Comparison of ENCODE assay signal across 8 cellular contexts in genomic region chr1:26692793-26693490, GRCh38. TPM values are rescaled to one million over a fixed set of nuclear protein-coding genes. Genes with fewer than 3 reads are reported as not detected.
DNase-seq lines count a peak whose midpoint lies in the region; ATAC-seq and TF ChIP-seq lines count a peak whose summit lies in the region.

No MANE protein-coding gene starts in this region.

- CTCF ChIA-PET in SK-N-SH (lab: Yijun Ruan, JAX): interaction anchor here (0.6 to 5.3 kb wide), 13 partner anchors 9 to 221 kb away, joined by 3 to 51 read pairs (median 3); partner anchors contain the start of genes HMGN2 and PIGV

- H3K36me3 ChIP-seq in SK-N-SH (replicated peaks in 1 of 2; ENCODE audit: control insufficient read depth in 1 of 2, insufficient read depth in 2 of 2, low read length in 1 of 2) (no peaks in the 10 kb centered on the region), neutrophil (no peaks in the 10 kb centered on the region), subcutaneous abdominal adipose tissue (ENCODE audit: control insufficient read depth in 5 of 5, insufficient read depth in 5 of 5, low read length in 5 of 5) (no peaks in the 10 kb centered on the region)

- H3K9me3 ChIP-seq in SK-N-SH (no peaks in the 10 kb centered on the region), neutrophil (no peaks in the 10 kb centered on the region), subcutaneous abdominal adipose tissue (ENCODE audit: control insufficient read depth in 5 of 5, low read length in 5 of 5) (no peaks in the 10 kb centered on the region)

- H3K9me3 Mint-ChIP-seq in activated naive CD4-positive, alpha-beta T cell treated with anti-CD3 and anti-CD28 coated beads, Interleukin-2, amount 50 U/mL, for 24 hours: no peaks in the 10 kb centered on the region

- TF ChIP-seq EP300 in SK-N-SH (IDR thresholded peaks at IDR 0.05; ENCODE audit: borderline replicate concordance in 1 of 2, low read depth in 1 of 2, low read length in 1 of 2): peak; percentile 52 to 67; a peak in 3 of 4 replicates

- TF ChIP-seq RAD21 in SK-N-SH (IDR thresholded peaks at IDR 0.05; ENCODE audit: low read length): peak; percentile 27; the same call in 1 of the 2 replicates

- peaks cover 29% of the 10 kb centered on the region for H3F3A ChIP-seq in SK-N-SH (replicated peaks; ENCODE audit: insufficient read depth)

- no peaks in the 10 kb centered on the region for H3K9me2 ChIP-seq in SK-N-SH

- H3K36me3 Mint-ChIP-seq in activated naive CD4-positive, alpha-beta T cell treated with anti-CD3 and anti-CD28 coated beads, Interleukin-2, amount 50 U/mL, for 24 hours: no peaks in the 10 kb centered on the region

- peaks cover 34% of the 10 kb centered on the region for H3K79me2 ChIP-seq in SK-N-SH (ENCODE audit: insufficient read depth)

- peaks cover 36% of the 10 kb centered on the region for H3K4me1 Mint-ChIP-seq in activated naive CD4-positive, alpha-beta T cell treated with anti-CD3 and anti-CD28 coated beads, Interleukin-2, amount 50 U/mL, for 24 hours

- no peaks in the 10 kb centered on the region for H3K27me3 Mint-ChIP-seq in activated naive CD4-positive, alpha-beta T cell treated with anti-CD3 and anti-CD28 coated beads, Interleukin-2, amount 50 U/mL, for 24 hours

- H3K27me3 ChIP-seq in SK-N-SH (ENCODE audit: insufficient read depth) (no peaks in the 10 kb centered on the region), neutrophil (no peaks in the 10 kb centered on the region), subcutaneous abdominal adipose tissue (ENCODE audit: control insufficient read depth in 5 of 5, insufficient read depth in 4 of 5, low read length in 5 of 5) (no peaks in the 10 kb centered on the region)

- peak overlapping the region; percentile 91 for H3K4me2 ChIP-seq in SK-N-SH

- peak overlapping the region; percentile 70 to 71 for H3K4me3 ChIP-seq in SK-N-SH (ENCODE audit: low read depth in 2 of 2, low read length in 1 of 2)
- H3K4me3 ChIP-seq in neutrophil (ENCODE audit: low read depth in 1 of 2, low read length in 1 of 2): peak overlapping the region; percentile 62 to 70
- H3K4me3 ChIP-seq in subcutaneous abdominal adipose tissue (ENCODE audit: low read depth in 1 of 5, low read length in 5 of 5): peak overlapping the region; percentile 70 to 90 (median 83)

- POLR2A ChIA-PET in SK-N-SH (lab: Yijun Ruan, JAX): interaction anchor here (0.6 to 2.9 kb wide), 7 partner anchors 31 to 106 kb away, joined by 3 to 44 read pairs (median 4); partner anchors contain the start of gene PIGV

- H4K20me1 ChIP-seq in SK-N-SH (ENCODE audit: insufficient read depth): peaks cover 5% of the 10 kb centered on the region; the same call in 1 of the 2 replicates

- peak; percentile 100 for DNase-seq in CMK (ENCODE audit: low read depth)
- peak; percentile 97 for DNase-seq in NCI-H1048 (lab: John Stamatoyannopoulos, UW)
- DNase-seq in SK-N-SH: peak; percentile 82
- peak; percentile 96 for DNase-seq in globus pallidus (ENCODE audit: low spot score)

- TF ChIP-seq CTCF in SK-N-SH (IDR thresholded peaks at IDR 0.05) (no peak), neutrophil (IDR thresholded peaks at IDR 0.05) (no peak)

- ATAC-seq in GM21737 (IDR thresholded peaks at IDR 0.05; ENCODE audit: unreplicated experiment): peak; percentile 32

- peak overlapping the region; percentile 95 to 99 for H3K27ac ChIP-seq in SK-N-SH (ENCODE audit: low read depth in 2 of 2, low read length in 1 of 2)
- peak overlapping the region; percentile 96 for H3K27ac ChIP-seq in neutrophil
- H3K27ac ChIP-seq in subcutaneous abdominal adipose tissue (ENCODE audit: low read depth, low read length): peak overlapping the region; percentile 96

- peak overlapping the region; percentile 95 for H3K4me3 Mint-ChIP-seq in activated naive CD4-positive, alpha-beta T cell treated with anti-CD3 and anti-CD28 coated beads, Interleukin-2, amount 50 U/mL, for 24 hours

- peak overlapping the region; percentile 53 for H2AFZ ChIP-seq in SK-N-SH (ENCODE audit: low read depth)

- H3K9ac ChIP-seq in SK-N-SH (peak overlapping the region; percentile 84), subcutaneous abdominal adipose tissue (ENCODE audit: low read length in 5 of 5) (peak overlapping the region; percentile 48 to 79 (median 75))

- H3K4me1 ChIP-seq in SK-N-SH (ENCODE audit: control insufficient read depth in 1 of 2, insufficient read depth in 2 of 2, low read depth in 1 of 2, low read length in 1 of 2) (peaks cover 21 to 27% of the 10 kb centered on the region in 2 experiments), neutrophil (ENCODE audit: control insufficient read depth in 1 of 2, insufficient read depth in 1 of 2, low read depth in 1 of 2, low read length in 1 of 2) (peaks cover 44 to 49% of the 10 kb centered on the region in 2 experiments), subcutaneous abdominal adipose tissue (ENCODE audit: control insufficient read depth in 5 of 5, insufficient read depth in 5 of 5, low read length in 5 of 5) (peaks cover 6 to 54% (median 45%) of the 10 kb centered on the region in 5 donors)

- WGBS in SK-N-SH (ENCODE audit: low lambda C conversion rate): under 1% methylated on average over 26 of the region's 34 CpGs

- peak overlapping the region; percentile 98 for H3K27ac Mint-ChIP-seq in activated naive CD4-positive, alpha-beta T cell treated with anti-CD3 and anti-CD28 coated beads, Interleukin-2, amount 50 U/mL, for 24 hours

TF ChIP-seq in SK-N-SH, 30 proteins besides CTCF, POLR2A, EP300 and RAD21 (continues in another document):
- no peak for TF ChIP-seq FOXJ3 (CRISPR knock-in tag; IDR thresholded peaks at IDR 0.05)
- TF ChIP-seq TCF12 (IDR thresholded peaks at IDR 0.05): peak; percentile 51
- TF ChIP-seq USF2 (IDR thresholded peaks at IDR 0.05; ENCODE audit: borderline replicate concordance, low read depth, low read length): no peak
- peak; percentile 80 for TF ChIP-seq POLR2AphosphoS5 (IDR thresholded peaks at IDR 0.05; ENCODE audit: low read depth, low read length)
- no peak for TF ChIP-seq NRF1 (IDR thresholded peaks at IDR 0.05; ENCODE audit: low read depth, low read length)
- TF ChIP-seq PBX3 (IDR thresholded peaks at IDR 0.05): peak; percentile 75
- peak; percentile 98 for TF ChIP-seq GATA2 (CRISPR knock-in tag; IDR thresholded peaks at IDR 0.05)
- TF ChIP-seq CHD2 (IDR thresholded peaks at IDR 0.05; ENCODE audit: low read length, partially characterized antibody): peak; percentile 97
- no peak; the same call in 1 of the 2 replicates for TF ChIP-seq TEAD4 (IDR thresholded peaks at IDR 0.05; ENCODE audit: borderline replicate concordance, insufficient read depth)
- TF ChIP-seq MAX (IDR thresholded peaks at IDR 0.05; ENCODE audit: low read depth): peak; percentile 94
- no peak for TF ChIP-seq EZH2phosphoT487 (IDR thresholded peaks at IDR 0.05; ENCODE audit: borderline replicate concordance, low read depth)
- peak; percentile 98 for TF ChIP-seq JUND (IDR thresholded peaks at IDR 0.05)
- peak; percentile 35 for TF ChIP-seq SMC3 (IDR thresholded peaks at IDR 0.05; ENCODE audit: low read depth, low read length)
- TF ChIP-seq MEF2A (IDR thresholded peaks at IDR 0.05; ENCODE audit: borderline replicate concordance, low read depth): no peak
- TF ChIP-seq NFIC (IDR thresholded peaks at IDR 0.05; ENCODE audit: borderline replicate concordance): peak; percentile 64
- TF ChIP-seq GABPA (IDR thresholded peaks at IDR 0.05; ENCODE audit: low read depth): peak; percentile 38
- TF ChIP-seq TAF1 (IDR thresholded peaks at IDR 0.05; ENCODE audit: borderline replicate concordance, low read depth, low read length): peak; percentile 79
- TF ChIP-seq RCOR1 (IDR thresholded peaks at IDR 0.05; ENCODE audit: low read length): peak; percentile 83
- peak; percentile 86 for TF ChIP-seq YY1 (IDR thresholded peaks at IDR 0.05; ENCODE audit: low read depth)
- TF ChIP-seq ZBTB33 (IDR thresholded peaks at IDR 0.05; ENCODE audit: borderline replicate concordance, low read depth): peak; percentile 83; the same call in 1 of the 2 replicates

RNA-seq across cellular contexts. Expression of gene ARID1A, which starts 2.9 kb away (rescaled TPM):
- 14.2 and 26.5 TPM in 2 replicates for polyA plus RNA-seq in SK-N-SH (2012; rRNA removed)
- polyA plus RNA-seq in SK-N-SH (2012; cell fraction: cytosol; rRNA removed): 15.6 and 20.3 TPM in 2 replicates
- 58.2 and 65.9 TPM in 2 replicates for polyA plus RNA-seq in SK-N-SH (2012; cell fraction: nucleus; rRNA removed)

Comparison
In these comparisons a context has a peak if more than half of its experiments do, and no peak if none do; other contexts are left out.
1. Peak in every context shown above with its lines: DNase-seq, ATAC-seq, H3K4me3 ChIP-seq and H3K27ac ChIP-seq.